1 cellular context compared by ENCODE assay signal in genomic region chr19:39408392-39409206, GRCh38.
TF ChIP-seq lines count a peak whose summit lies in the region.

No MANE protein-coding gene starts in this region.

TF ChIP-seq in IMR-90, 13 proteins besides CTCF, POLR2A, EP300 and RAD21:
- TF ChIP-seq, protein P1, sequence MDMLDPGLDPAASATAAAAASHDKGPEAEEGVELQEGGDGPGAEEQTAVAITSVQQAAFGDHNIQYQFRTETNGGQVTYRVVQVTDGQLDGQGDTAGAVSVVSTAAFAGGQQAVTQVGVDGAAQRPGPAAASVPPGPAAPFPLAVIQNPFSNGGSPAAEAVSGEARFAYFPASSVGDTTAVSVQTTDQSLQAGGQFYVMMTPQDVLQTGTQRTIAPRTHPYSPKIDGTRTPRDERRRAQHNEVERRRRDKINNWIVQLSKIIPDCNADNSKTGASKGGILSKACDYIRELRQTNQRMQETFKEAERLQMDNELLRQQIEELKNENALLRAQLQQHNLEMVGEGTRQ (IDR thresholded peaks at IDR 0.05; ENCODE audit: low read depth, low read length): peak; percentile 56
- TF ChIP-seq SMC3 (IDR thresholded peaks at IDR 0.05; ENCODE audit: low read depth, low read length) (no peak), FOS (IDR thresholded peaks at IDR 0.05; ENCODE audit: low read depth, low read length) (no peak), RCOR1 (IDR thresholded peaks at IDR 0.05; ENCODE audit: insufficient replicate concordance, low read length) (no peak), CEBPB (IDR thresholded peaks at IDR 0.05; ENCODE audit: low read depth, low read length) (no peak), NFE2L2 (IDR thresholded peaks at IDR 0.05; ENCODE audit: low read depth, low read length) (no peak; the same call in 1 of the 2 replicates), MAZ (IDR thresholded peaks at IDR 0.05; ENCODE audit: borderline replicate concordance, low read depth, low read length) (peak; percentile 7; the same call in 1 of the 2 replicates), RFX5 (IDR thresholded peaks at IDR 0.05; ENCODE audit: low read depth, low read length) (no peak), BHLHE40 (IDR thresholded peaks at IDR 0.05; ENCODE audit: low read depth, low read length) (no peak), CHD1 (IDR thresholded peaks at IDR 0.05; ENCODE audit: low read depth, low read length) (peak; percentile 88; the same call in 1 of the 2 replicates)
- TF ChIP-seq, protein P2, sequence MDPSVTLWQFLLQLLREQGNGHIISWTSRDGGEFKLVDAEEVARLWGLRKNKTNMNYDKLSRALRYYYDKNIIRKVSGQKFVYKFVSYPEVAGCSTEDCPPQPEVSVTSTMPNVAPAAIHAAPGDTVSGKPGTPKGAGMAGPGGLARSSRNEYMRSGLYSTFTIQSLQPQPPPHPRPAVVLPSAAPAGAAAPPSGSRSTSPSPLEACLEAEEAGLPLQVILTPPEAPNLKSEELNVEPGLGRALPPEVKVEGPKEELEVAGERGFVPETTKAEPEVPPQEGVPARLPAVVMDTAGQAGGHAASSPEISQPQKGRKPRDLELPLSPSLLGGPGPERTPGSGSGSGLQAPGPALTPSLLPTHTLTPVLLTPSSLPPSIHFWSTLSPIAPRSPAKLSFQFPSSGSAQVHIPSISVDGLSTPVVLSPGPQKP (IDR thresholded peaks at IDR 0.05; ENCODE audit: borderline replicate concordance, low read depth, low read length): no peak
TF ChIP-seq in IMR-90: peak in this region for 3.
